20 cellular contexts compared by ENCODE assay signal in genomic region chr15:52799145-52799811, GRCh38. TPM values are rescaled to one million over a fixed set of nuclear protein-coding genes. Genes with fewer than 3 reads are reported as not detected.
"Had no signal": no experiment of that assay in that cellular context is flagged by ENCODE, and none has a peak within 500 bp of the region (broad histone marks: within the 10 kb centered on the region; RNA-seq: fewer than 3 reads in every experiment).

No MANE protein-coding gene starts in this region.

- H3K27ac Mint-ChIP-seq: activated CD8-positive, alpha-beta T cell treated with anti-CD3 and anti-CD28 coated beads for 36 hours; activated T-helper 17 cell treated with anti-CD3 and anti-CD28 coated beads, Interleukin-2, amount 50 U/mL, for 72 hours; immature natural killer cell; natural killer cell treated with Interleukin-12 subunit alpha and Interleukin-12 subunit beta and Interleukin-15 and Interleukin-18, amount 100 ng/mL, for 72 hours had no signal

- H3K4me3 ChIP-seq: body of pancreas, hepatocyte, lung, mucosa of descending colon, SK-N-MC, uterus had no signal

- ATAC-seq: activated CD8-positive, alpha-beta T cell treated with anti-CD3 and anti-CD28 coated beads for 36 hours; activated T-helper 17 cell treated with anti-CD3 and anti-CD28 coated beads, Interleukin-2, amount 50 U/mL, for 72 hours; body of pancreas; mucosa of descending colon; natural killer cell treated with Interleukin-12 subunit alpha and Interleukin-12 subunit beta and Interleukin-15 and Interleukin-18, amount 100 ng/mL, for 72 hours had no signal

- H2AFZ ChIP-seq: hepatocyte had no signal

- H3K36me3 Mint-ChIP-seq: natural killer cell treated with Interleukin-12 subunit alpha and Interleukin-12 subunit beta and Interleukin-15 and Interleukin-18, amount 100 ng/mL, for 72 hours had no signal

- H3K27me3 ChIP-seq: body of pancreas had no signal

- H3K9me3 ChIP-seq: body of pancreas, mucosa of descending colon, uterus had no signal

- H3K9me3 Mint-ChIP-seq: activated CD8-positive, alpha-beta T cell treated with anti-CD3 and anti-CD28 coated beads for 36 hours; central memory CD8-positive, alpha-beta T cell; natural killer cell treated with Interleukin-12 subunit alpha and Interleukin-12 subunit beta and Interleukin-15 and Interleukin-18, amount 100 ng/mL, for 72 hours had no signal

- H3K36me3 ChIP-seq: stomach, uterus had no signal

- H3K27ac ChIP-seq: body of pancreas, hepatocyte, SK-N-MC, stomach, uterus had no signal

- DNase-seq: activated CD8-positive, alpha-beta memory T cell treated with anti-CD3 and anti-CD28 coated beads, Interleukin-2, amount 50 U/mL, for 4 hours; activated CD8-positive, alpha-beta T cell treated with anti-CD3 and anti-CD28 coated beads for 36 hours; activated naive CD4-positive, alpha-beta T cell treated with anti-CD3 and anti-CD28 coated beads, Interleukin-2, amount 50 U/mL, for 16 hours; amniotic stem cell; body of pancreas; erythroblast; immature natural killer cell; mucosa of descending colon; stimulated activated CD4-positive, alpha-beta T cell treated with anti-CD3 and anti-CD28 coated beads, Interleukin-15, amount 100 ng/mL, for 24 hours; stimulated activated CD4-positive, alpha-beta T cell treated with anti-CD3 and anti-CD28 coated beads, Interleukin-4, amount 100 ng/mL, for 4 hours; stomach; uterus had no signal

- H3K4me3 Mint-ChIP-seq: activated CD8-positive, alpha-beta T cell treated with anti-CD3 and anti-CD28 coated beads for 36 hours; activated T-helper 17 cell treated with anti-CD3 and anti-CD28 coated beads, Interleukin-2, amount 50 U/mL, for 72 hours; central memory CD8-positive, alpha-beta T cell; immature natural killer cell; natural killer cell treated with Interleukin-12 subunit alpha and Interleukin-12 subunit beta and Interleukin-15 and Interleukin-18, amount 100 ng/mL, for 72 hours had no signal

RNA-seq across cellular contexts. Expression of gene ONECUT1, which starts 9.1 kb away (rescaled TPM):
- total RNA-seq: activated CD8-positive, alpha-beta T cell treated with anti-CD3 and anti-CD28 coated beads for 36 hours; activated T-helper 17 cell treated with anti-CD3 and anti-CD28 coated beads, Interleukin-2, amount 50 U/mL, for 72 hours; mucosa of descending colon; natural killer cell treated with Interleukin-12 subunit alpha and Interleukin-12 subunit beta and Interleukin-15 and Interleukin-18, amount 100 ng/mL, for 72 hours; osteoblast; T-helper 2 cell treated with Interferon-gamma antibody and Interleukin-4, amounts not matched to agents 100 ng/mL and 5 ng/mL, for 36 hours; uterus had no signal
- polyA plus RNA-seq: immature natural killer cell, lung, stomach had no signal
